16 cellular contexts compared by ENCODE assay signal in genomic region chr6:135314543-135314942, GRCh38.
DNase-seq lines count a peak whose midpoint lies in the region; ATAC-seq, FAIRE-seq and TF ChIP-seq lines count a peak whose summit lies in the region.
"Had no signal": no experiment of that assay in that cellular context is flagged by ENCODE, and none has a peak within 500 bp of the region (broad histone marks: within the 10 kb centered on the region; RNA-seq: fewer than 3 reads in every experiment).

No MANE protein-coding gene starts in this region.

- FAIRE-seq in GM12892 (lab: Jason Lieb, UNC) (peak; percentile 73), H1 (lab: Jason Lieb, UNC) (no peak)
- FAIRE-seq: endothelial cell of umbilical vein had no signal

- no peaks in the 10 kb centered on the region for H4K20me1 ChIP-seq in H1 (replicated peaks in 1 of 2; ENCODE audit: control insufficient read depth in 1 of 2, insufficient read depth in 2 of 2, low read length in 2 of 2)

- DNase-seq in GM12892 (ENCODE audit: insufficient read length) (no peak), H1 (ENCODE audit: low read depth in 1 of 2, low spot score in 2 of 2) (no peak), COLO668 (lab: John Stamatoyannopoulos, UW; ENCODE audit: unreplicated experiment) (no peak), HuH-7.5 (ENCODE audit: low spot score) (no peak), neuronal stem cell (ENCODE audit: low spot score) (no peak)
- DNase-seq: activated gamma-delta T cell, anterior cingulate cortex, DMS 273 treated with DMSO at 0.1 percent for 48 hours, foreskin keratinocyte, Karpas-422, left lung, NCI-H2029 treated with DMSO at 0.1 percent for 48 hours had no signal

- ATAC-seq in GM21515 (IDR thresholded peaks at IDR 0.05; ENCODE audit: unreplicated experiment): peak; percentile 52
- ATAC-seq: foreskin keratinocyte, left lung had no signal

- H2BK120ac ChIP-seq in H1 (replicated peaks; ENCODE audit: low read depth, low read length) (no peak overlapping the region), neuronal stem cell (ENCODE audit: low read depth, low read length) (no peak overlapping the region)

- H2BK12ac ChIP-seq in H1 (ENCODE audit: low read depth, low read length) (no peak overlapping the region), neuronal stem cell (ENCODE audit: low read length) (no peak overlapping the region)

- H3K23ac ChIP-seq in H1 (ENCODE audit: insufficient read length): no peak overlapping the region
- no peak overlapping the region for H3K23ac ChIP-seq in neuronal stem cell (ENCODE audit: low read depth, low read length, poor library complexity)

- TF ChIP-seq EP300 in H1 (IDR thresholded peaks at IDR 0.05; ENCODE audit: borderline replicate concordance in 1 of 2, low read depth in 2 of 2, low read length in 2 of 2): no peak

- H4K5ac ChIP-seq in H1 (ENCODE audit: insufficient read length, low read depth, low read length): no peak overlapping the region

- H2BK15ac ChIP-seq in H1 (ENCODE audit: low read length) (no peak overlapping the region), neuronal stem cell (ENCODE audit: low read length) (no peak overlapping the region)

- H3K36me3 ChIP-seq in KOPT-K1 (ENCODE audit: insufficient read depth, low read length) (no peaks in the 10 kb centered on the region), H1 (ENCODE audit: control insufficient read depth in 2 of 4, insufficient read depth in 4 of 4, low read length in 3 of 4) (no peaks in the 10 kb centered on the region), neuronal stem cell (replicated peaks in 1 of 2; ENCODE audit: control insufficient read depth in 2 of 2, insufficient read depth in 2 of 2, low read length in 2 of 2) (peaks cover 0 to 2% of the 10 kb centered on the region in 2 donors)
- H3K36me3 ChIP-seq: thoracic aorta had no signal

- H3K4ac ChIP-seq in H1 (replicated peaks; ENCODE audit: insufficient read length, low read depth, low read length): no peak overlapping the region
- H3K4ac ChIP-seq in neuronal stem cell (ENCODE audit: low read length): no peak overlapping the region

- TF ChIP-seq POLR2A in GM12892 (IDR thresholded peaks at IDR 0.05; ENCODE audit: low read depth, low read length): no peak
- TF ChIP-seq POLR2A in H1 (IDR thresholded peaks at IDR 0.05; ENCODE audit: control extremely low read depth in 1 of 2, low read depth in 2 of 2, low read length in 2 of 2): no peak

- H3K4me3 ChIP-seq in H1 (ENCODE audit: extremely low read depth in 1 of 4, insufficient read depth in 2 of 4, low read depth in 3 of 4, low read length in 4 of 4) (no peak overlapping the region), neuronal stem cell (ENCODE audit: low read length in 2 of 2) (no peak overlapping the region)
- H3K4me3 ChIP-seq: left lung, thoracic aorta had no signal

- no peak overlapping the region for H3K4me2 ChIP-seq in H1 (ENCODE audit: insufficient read depth in 1 of 2, low read depth in 2 of 2, low read length in 2 of 2)
- no peak overlapping the region for H3K4me2 ChIP-seq in neuronal stem cell (ENCODE audit: insufficient read depth, low read length, poor library complexity, severe bottlenecking)

- peak in 2 of 3 experiments; percentile 8 to 34; a peak in 2 of 4 replicates for TF ChIP-seq CTCF in H1 (IDR thresholded peaks at IDR 0.05; ENCODE audit: control extremely low read depth in 1 of 3, insufficient read depth in 1 of 3, low read depth in 1 of 3, low read length in 3 of 3)

- no peaks in the 10 kb centered on the region for H3K27me3 ChIP-seq in H1 (replicated peaks in 1 of 4; ENCODE audit: control insufficient read depth in 3 of 4, extremely low read depth in 1 of 4, insufficient read depth in 3 of 4, low read length in 3 of 4)
- no peaks in the 10 kb centered on the region for H3K27me3 ChIP-seq in neuronal stem cell (ENCODE audit: control insufficient read depth in 3 of 3, insufficient read depth in 3 of 3, low read depth in 1 of 3, low read length in 3 of 3)
- H3K27me3 ChIP-seq: foreskin keratinocyte, left lung had no signal

- no peaks in the 10 kb centered on the region for H3K4me1 ChIP-seq in H1 (replicated peaks in 1 of 4; ENCODE audit: control insufficient read depth in 3 of 4, insufficient read depth in 4 of 4, low read length in 3 of 4)
- no peaks in the 10 kb centered on the region for H3K4me1 ChIP-seq in neuronal stem cell (ENCODE audit: control insufficient read depth in 2 of 2, insufficient read depth in 1 of 2, low read depth in 1 of 2, low read length in 2 of 2)
- H3K4me1 ChIP-seq: foreskin keratinocyte, left lung had no signal

- WGBS in H1 (ENCODE audit: extremely low coverage in 1 of 2, insufficient coverage in 1 of 2, insufficient read length in 1 of 2, insufficient replicate concordance in 2 of 2, low coverage in 1 of 2, low lambda C conversion rate in 2 of 2, missing lambda C conversion rate in 1 of 2), 2 experiments: 91% methylated on average over 1 of the region's 1 CpG; no CpG with 5 or more reads in 1 of the 2 experiments
- WGBS in neuronal stem cell (ENCODE audit: extremely low coverage in 2 of 2, insufficient read length in 2 of 2, insufficient replicate concordance in 1 of 2), 2 donors: no CpG with 5 or more reads among the region's 1 CpG

- H3K23me2 ChIP-seq in H1 (ENCODE audit: low read depth, low read length): no peaks in the 10 kb centered on the region

- POLR2A ChIA-PET in H1 (lab: Charles Lee; ENCODE audit: partially characterized antibody): no interaction called here

- H3K79me2 ChIP-seq in H1 (ENCODE audit: control insufficient read depth in 1 of 2, insufficient read depth in 2 of 2, low read length in 2 of 2): no peaks in the 10 kb centered on the region

- H2BK20ac ChIP-seq in H1 (ENCODE audit: low read length): no peak overlapping the region

- H2AFZ ChIP-seq in H1 (ENCODE audit: low read length) (no peak overlapping the region), neuronal stem cell (ENCODE audit: low read length) (no peak overlapping the region)

- peak in 1 of 2 experiments; percentile 7; a peak in 2 of 4 replicates for TF ChIP-seq RAD21 in H1 (IDR thresholded peaks at IDR 0.05 in 1 of 2, conservative IDR thresholded peaks at IDR 0.05 in 1 of 2; ENCODE audit: low read depth in 2 of 2, low read length in 2 of 2)

- H3K18ac ChIP-seq in H1 (ENCODE audit: extremely low read depth, low read length): no peak overlapping the region
- H3K18ac ChIP-seq in neuronal stem cell (ENCODE audit: low read length): no peak overlapping the region

- H3K9ac ChIP-seq in H1 (replicated peaks in 1 of 4; ENCODE audit: extremely low read depth in 1 of 4, low read depth in 3 of 4, low read length in 3 of 4) (no peak overlapping the region), neuronal stem cell (ENCODE audit: low read depth, low read length, poor library complexity) (no peak overlapping the region)

- H3K14ac ChIP-seq in H1 (ENCODE audit: insufficient read length) (no peak overlapping the region), neuronal stem cell (ENCODE audit: low read length) (no peak overlapping the region)

- no peak overlapping the region for H2BK5ac ChIP-seq in H1 (ENCODE audit: low read depth, low read length)
- H2BK5ac ChIP-seq in neuronal stem cell (ENCODE audit: low read length): no peak overlapping the region

- H3K27ac ChIP-seq in KOPT-K1 (ENCODE audit: low read depth, low read length, poor library complexity, severe bottlenecking) (peak overlapping the region; percentile 30), H1 (ENCODE audit: low read depth, low read length) (no peak overlapping the region), neuronal stem cell (replicated peaks; ENCODE audit: low read length) (no peak overlapping the region)
- H3K27ac ChIP-seq: foreskin keratinocyte, left lung, thoracic aorta had no signal

- CTCF ChIA-PET in H1 (lab: Charles Lee; ENCODE audit: partially characterized antibody): interaction anchor here (0.9 to 1.6 kb wide), 5 partner anchors 11 to 168 kb away, joined by 3 to 4 read pairs (median 3); no protein-coding TSS in a partner anchor

- H2AK5ac ChIP-seq in H1 (ENCODE audit: low read depth, low read length) (no peak overlapping the region), neuronal stem cell (ENCODE audit: low read depth, low read length) (no peak overlapping the region)

- H4K91ac ChIP-seq in H1 (replicated peaks; ENCODE audit: insufficient read length, low read length): no peak overlapping the region
- H4K91ac ChIP-seq in neuronal stem cell (ENCODE audit: low read depth, low read length, poor library complexity): no peak overlapping the region

- H3K9me3 ChIP-seq in KOPT-K1 (ENCODE audit: insufficient read depth, low read length, poor library complexity, severe bottlenecking) (peaks cover 7% of the 10 kb centered on the region), H1 (ENCODE audit: insufficient read depth in 2 of 2, low read depth in 1 of 2, low read length in 1 of 2) (no peaks in the 10 kb centered on the region), neuronal stem cell (replicated peaks in 1 of 2; ENCODE audit: control insufficient read depth in 2 of 2, insufficient read depth in 1 of 2, low read depth in 1 of 2, low read length in 2 of 2) (no peaks in the 10 kb centered on the region)
- H3K9me3 ChIP-seq: left lung, thoracic aorta had no signal

- H3K56ac ChIP-seq in H1 (replicated peaks; ENCODE audit: insufficient read length, low read depth, low read length): no peak overlapping the region

- H3K79me1 ChIP-seq in H1 (ENCODE audit: low read depth, low read length): no peaks in the 10 kb centered on the region
- no peaks in the 10 kb centered on the region for H3K79me1 ChIP-seq in neuronal stem cell (ENCODE audit: low read depth, low read length)

- H4K8ac ChIP-seq in H1 (ENCODE audit: extremely low read depth, insufficient read depth, low read length): no peak overlapping the region
- no peak overlapping the region for H4K8ac ChIP-seq in neuronal stem cell (ENCODE audit: low read depth, low read length)

TF ChIP-seq in H1, 55 proteins besides CTCF, POLR2A, EP300 and RAD21:
- TF ChIP-seq SRF (IDR thresholded peaks at IDR 0.05; ENCODE audit: low read depth, low read length) (no peak), RFX5 (IDR thresholded peaks at IDR 0.05; ENCODE audit: borderline replicate concordance, low read depth, low read length) (no peak), EZH2 (IDR thresholded peaks at IDR 0.05; ENCODE audit: low read depth, low read length, severe bottlenecking) (no peak), YY1 (IDR thresholded peaks at IDR 0.05; ENCODE audit: low read depth, low read length) (peak; percentile 61; the same call in 1 of the 2 replicates)
